ENCODE assay signal across 8 cellular contexts in the genomic region with DNA sequence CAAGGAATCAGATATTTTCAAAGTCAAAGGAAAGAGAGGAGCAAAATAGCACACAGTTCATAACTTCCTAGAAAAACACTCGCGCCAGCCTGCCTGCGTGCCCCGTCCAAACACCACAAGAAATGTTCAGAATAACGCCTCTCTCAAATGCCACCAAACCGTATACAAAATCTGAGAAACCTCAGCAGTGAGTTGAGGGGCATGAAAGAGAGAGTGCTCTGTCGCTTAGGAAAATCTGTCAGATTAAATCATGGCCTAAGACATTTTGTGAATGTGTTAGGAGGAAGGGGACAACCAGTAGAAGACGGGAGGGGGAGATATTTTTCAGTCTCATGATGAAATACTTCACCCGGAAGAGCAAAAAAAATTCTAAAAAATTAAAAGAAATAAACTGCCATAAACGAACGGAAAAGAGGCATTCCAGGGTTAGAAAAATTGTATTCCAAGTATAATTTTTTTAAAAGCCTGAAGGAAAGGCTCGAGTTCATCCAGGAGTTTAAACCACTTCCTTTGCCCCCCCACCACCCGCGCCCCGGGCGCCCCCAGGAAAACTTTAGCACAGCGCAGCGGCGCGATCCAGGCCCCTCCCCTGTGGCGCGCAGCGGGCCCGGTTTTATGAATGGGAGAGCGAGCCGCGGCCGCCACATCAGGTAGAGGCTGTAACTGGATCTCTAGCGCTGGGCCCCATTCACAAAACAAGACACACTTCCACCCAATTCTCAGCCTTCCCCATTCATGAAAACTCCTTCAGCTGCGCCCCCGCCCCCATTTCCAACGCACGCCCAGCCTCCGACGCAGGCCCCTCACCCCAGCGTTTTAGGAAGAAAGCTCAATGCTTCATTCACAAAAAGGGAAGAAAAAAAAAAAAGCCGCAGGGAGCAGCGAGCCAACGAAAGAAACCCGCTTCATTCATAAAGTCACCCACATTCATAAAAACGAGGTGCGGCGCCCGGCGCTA. TPM values are rescaled to one million over a fixed set of nuclear protein-coding genes. Genes with fewer than 3 reads are reported as not detected.
DNase-seq lines count a peak whose midpoint lies in the region; ATAC-seq, FAIRE-seq and TF ChIP-seq lines count a peak whose summit lies in the region.

No MANE protein-coding gene starts in this region.

- H3K36me3 ChIP-seq in MM.1S (replicated peaks; ENCODE audit: insufficient read depth, low read length): no peaks in the 10 kb centered on the region

- H3K4me1 Mint-ChIP-seq in neural crest cell: peaks cover 74% of the 10 kb centered on the region

- H3K79me2 ChIP-seq in MM.1S (ENCODE audit: low read length): peaks cover 5% of the 10 kb centered on the region; the same call in 1 of the 2 replicates

- H3K4me1 ChIP-seq in MM.1S (ENCODE audit: low read length): peaks cover 13% of the 10 kb centered on the region; the same call in 1 of the 2 replicates

- TF ChIP-seq CTCF in GM12865 (IDR thresholded peaks at IDR 0.05; ENCODE audit: insufficient read depth, low read depth, low read length, missing control alignments) (no peak), MM.1S (IDR thresholded peaks at IDR 0.05; ENCODE audit: low read length) (peak; percentile 6; the same call in 1 of the 2 replicates), neural crest cell (conservative IDR thresholded peaks at IDR 0.05) (no peak)

- peak overlapping the region; percentile 49; the same call in 1 of the 2 replicates for H3K27ac ChIP-seq in MM.1S (ENCODE audit: low read length)

- H3K9me2 ChIP-seq in MM.1S (replicated peaks; ENCODE audit: insufficient read depth, low read length): no peaks in the 10 kb centered on the region

- FAIRE-seq in urothelium cell line (lab: Jason Lieb, UNC): no peak

- H3K9ac ChIP-seq in MM.1S (ENCODE audit: low read length): peak overlapping the region; percentile 75

- peaks cover 28% of the 10 kb centered on the region for H3K27me3 Mint-ChIP-seq in neural crest cell (ENCODE audit: low read depth)

- H3K9me3 Mint-ChIP-seq in neural crest cell: no peaks in the 10 kb centered on the region

- H3K4me2 ChIP-seq in MM.1S (ENCODE audit: low read depth, low read length): peak overlapping the region; percentile 98

- no peak for ATAC-seq in GM19397 (IDR thresholded peaks at IDR 0.05; ENCODE audit: unreplicated experiment)

- peak; percentile 62 for DNase-seq in GM12865 (ENCODE audit: low read depth)
- DNase-seq in MM.1S: peak; percentile 78
- peak; percentile 77 for DNase-seq in RKO (ENCODE audit: low spot score)
- DNase-seq in activated naive CD4-positive, alpha-beta T cell treated with anti-CD3 and anti-CD28 coated beads, Interleukin-2, amount 50 U/mL, for 16 hours: peak; percentile 44
- DNase-seq in globus pallidus (ENCODE audit: low spot score): peak; percentile 68
- peak; percentile 63 for DNase-seq in neural crest cell (ENCODE audit: low read depth, low spot score)
- DNase-seq in urothelium cell line (ENCODE audit: low spot score): peak; percentile 77

- H3K27me3 ChIP-seq in MM.1S (replicated peaks; ENCODE audit: insufficient read depth, low read length): peaks cover 29% of the 10 kb centered on the region

- no peaks in the 10 kb centered on the region for H4K20me1 ChIP-seq in MM.1S (ENCODE audit: insufficient read depth, low read length)

- H2AFZ ChIP-seq in MM.1S (ENCODE audit: low read length): peak overlapping the region; percentile 79

- H3K4me3 Mint-ChIP-seq in neural crest cell: peak overlapping the region; percentile 93

- peak overlapping the region; percentile 91 for H3K27ac Mint-ChIP-seq in neural crest cell (ENCODE audit: unreplicated experiment)

- H3F3A ChIP-seq in MM.1S (ENCODE audit: insufficient read depth, low read length): peaks cover 22% of the 10 kb centered on the region

- peaks cover 6% of the 10 kb centered on the region for H3K36me3 Mint-ChIP-seq in neural crest cell (ENCODE audit: low read depth)

- H3K4me3 ChIP-seq in GM12865 (ENCODE audit: low read depth, low read length) (peak overlapping the region; percentile 66), MM.1S (ENCODE audit: low read length) (peak overlapping the region; percentile 87)

- H3K9me3 ChIP-seq in MM.1S (replicated peaks; ENCODE audit: insufficient read depth, low read length): no peaks in the 10 kb centered on the region

RNA-seq across cellular contexts. Expression of a gene that starts 1.5 kb away (rescaled TPM):
- 61.0 and 63.4 TPM in 2 replicates for total RNA-seq in neural crest cell
